27 cellular contexts compared by ENCODE assay signal in genomic region chr7:151866761-151867650, GRCh38. TPM values are rescaled to one million over a fixed set of nuclear protein-coding genes. Genes with fewer than 3 reads are reported as not detected.
A peak's percentile ranks its signal among the peaks of the same experiment; 100 is the strongest.
DNase-seq lines count a peak whose midpoint lies in the region; ATAC-seq, FAIRE-seq and TF ChIP-seq lines count a peak whose summit lies in the region.
"Had no signal": no experiment of that assay in that cellular context is flagged by ENCODE, and none has a peak within 500 bp of the region (broad histone marks: within the 10 kb centered on the region; RNA-seq: fewer than 3 reads in every experiment).

No MANE protein-coding gene starts in this region.

- no peaks in the 10 kb centered on the region for H3K79me2 ChIP-seq in mammary epithelial cell (ENCODE audit: insufficient read depth, low read length)

- no peaks in the 10 kb centered on the region for H4K20me1 ChIP-seq in mammary epithelial cell (ENCODE audit: insufficient read depth, low read length)

- intact Hi-C loops in breast epithelium (cut with DNase I; ENCODE audit: low total_unique reads), result no loop called here
- intact Hi-C loops in mammary epithelial cell (cut with micrococcal nuclease), result no loop called here
- intact Hi-C loops in lower lobe of right lung (cut with DNase I), result no loop called here
- intact Hi-C loops in upper lobe of right lung (cut with DNase I), result no loop called here

- H3K27ac ChIP-seq in breast epithelium (peak overlapping the region; percentile 13 to 73), mammary epithelial cell (ENCODE audit: insufficient read depth, low read depth, low read length) (no peak overlapping the region), lower lobe of right lung (peak overlapping the region; percentile 34), upper lobe of right lung (no peak overlapping the region)
- H3K27ac ChIP-seq: 22Rv1, BLaER1, PC-9 had no signal

- H3K4me3 ChIP-seq in breast epithelium (no peak overlapping the region), mammary epithelial cell (replicated peaks in 1 of 3; ENCODE audit: insufficient read depth in 1 of 3, low read depth in 2 of 3, low read length in 3 of 3) (no peak overlapping the region), lower lobe of right lung (no peak overlapping the region), upper lobe of right lung (no peak overlapping the region)
- H3K4me3 ChIP-seq: BLaER1, PC-9 had no signal

- H3K36me3 ChIP-seq in breast epithelium, result no peaks in the 10 kb centered on the region
- no peaks in the 10 kb centered on the region for H3K36me3 ChIP-seq in mammary epithelial cell (ENCODE audit: insufficient read depth, low read length)
- H3K36me3 ChIP-seq in lower lobe of right lung, result no peaks in the 10 kb centered on the region
- H3K36me3 ChIP-seq in upper lobe of right lung, result no peaks in the 10 kb centered on the region
- H3K36me3 ChIP-seq: BLaER1 had no signal

- H3K27ac Mint-ChIP-seq in brain, result peak overlapping the region in 3 of 5 experiments; percentile 34 to 67 (median 46)
- H3K27ac Mint-ChIP-seq: HFFc6 had no signal

- H2AFZ ChIP-seq in mammary epithelial cell (ENCODE audit: low read depth, low read length), result no peak overlapping the region
- H2AFZ ChIP-seq: PC-9 had no signal

- in situ Hi-C loops in mammary epithelial cell (cut with MboI; ENCODE audit: low sequenced_read_pairs in 2 of 2), result no loop called here

- ATAC-seq in lower lobe of right lung (no peak), upper lobe of right lung (peak; percentile 31), GM21367 (IDR thresholded peaks at IDR 0.05; ENCODE audit: unreplicated experiment) (no peak)

- no peaks in the 10 kb centered on the region for H3K27me3 Mint-ChIP-seq in brain
- H3K27me3 Mint-ChIP-seq: CD4-positive, alpha-beta memory T cell had no signal

- TF ChIP-seq CTCF in breast epithelium (IDR thresholded peaks at IDR 0.05) (no peak), mammary epithelial cell (conservative IDR thresholded peaks at IDR 0.05 in 1 of 2, IDR thresholded peaks at IDR 0.05 in 1 of 2; ENCODE audit: extremely low read depth in 1 of 2, insufficient read depth in 1 of 2, low read depth in 1 of 2, low read length in 2 of 2) (no peak), brain (conservative IDR thresholded peaks at IDR 0.05) (no peak), lower lobe of right lung (IDR thresholded peaks at IDR 0.05) (no peak), upper lobe of right lung (IDR thresholded peaks at IDR 0.05) (no peak)

- no peak overlapping the region for H3K4me2 ChIP-seq in mammary epithelial cell (ENCODE audit: insufficient read depth, low read depth, low read length)
- H3K4me2 ChIP-seq: BLaER1, PC-9 had no signal

- CTCF ChIA-PET in mammary epithelial cell (lab: Charles Lee; ENCODE audit: low non-redundant PET), result no interaction called here

- H3K4me1 ChIP-seq in breast epithelium (peaks cover 4 to 12% of the 10 kb centered on the region in 2 donors), mammary epithelial cell (ENCODE audit: insufficient read depth, low read length) (no peaks in the 10 kb centered on the region), lower lobe of right lung (peaks cover 39% of the 10 kb centered on the region), upper lobe of right lung (peaks cover 23% of the 10 kb centered on the region)
- H3K4me1 ChIP-seq: Caco-2 had no signal

- H3K36me3 Mint-ChIP-seq in brain, result no peaks in the 10 kb centered on the region

- no TSS peak for BruUV-seq in mammary epithelial cell (replicated peaks; lab: Mats Ljungman, UMichigan)

- H3K4me3 Mint-ChIP-seq in brain, result no peak overlapping the region
- H3K4me3 Mint-ChIP-seq: CD4-positive, alpha-beta memory T cell; H9; HFFc6 had no signal

- no peak for TF ChIP-seq POLR2A in breast epithelium (IDR thresholded peaks at IDR 0.05)
- no peak for TF ChIP-seq POLR2A in GM12891 (IDR thresholded peaks at IDR 0.05; ENCODE audit: low read depth, low read length)

- no peak for FAIRE-seq in GM12891 (lab: Jason Lieb, UNC)
- FAIRE-seq: HTR-8/SVneo had no signal

- 79% methylated on average over 12 of the region's 18 CpGs for WGBS in mammary epithelial cell (ENCODE audit: low coverage, missing lambda C conversion rate)

- no peak overlapping the region for H3K9ac ChIP-seq in mammary epithelial cell (ENCODE audit: insufficient read depth, low read length)
- H3K9ac ChIP-seq: BLaER1 had no signal

- H3K9me3 ChIP-seq in breast epithelium (no peaks in the 10 kb centered on the region), mammary epithelial cell (replicated peaks; ENCODE audit: insufficient read depth, low read length) (no peaks in the 10 kb centered on the region), lower lobe of right lung (no peaks in the 10 kb centered on the region), upper lobe of right lung (no peaks in the 10 kb centered on the region)
- H3K9me3 ChIP-seq: BLaER1, Caco-2 had no signal

- H3K9me3 Mint-ChIP-seq in brain, result peaks cover 0 to 3% (median 0%) of the 10 kb centered on the region in 5 experiments
- H3K9me3 Mint-ChIP-seq: CD4-positive, alpha-beta memory T cell; H9; HFFc6 had no signal

- dilution Hi-C loops in mammary epithelial cell (cut with HindIII; ENCODE audit: low sequenced_read_pairs), result no loop called here

- DNase-seq in breast epithelium (ENCODE audit: low spot score in 2 of 2) (no peak), mammary epithelial cell (no peak), lower lobe of right lung (no peak), upper lobe of right lung (peak; percentile 40), UCSD-AML1 (lab: John Stamatoyannopoulos, UW; ENCODE audit: unreplicated experiment) (no peak), GM12891 (ENCODE audit: insufficient read length, low spot score) (no peak)
- DNase-seq: ACHN; Caco-2; CD4-positive, alpha-beta memory T cell; DMS 273 treated with DMSO at 0.1 percent for 48 hours; DMS79 treated with DMSO at 0.1 percent for 48 hours; H9; HFFc6; IMR-90; NCI-H1105; NCI-H146; NCI-H226; NCI-H510A treated with DMSO at 0.1 percent for 48 hours; NCI-H748 treated with DMSO at 0.1 percent for 48 hours; PC-9; RPMI8226; SIG-M5 had no signal

- H3K4me1 Mint-ChIP-seq in brain, result peaks cover 37% of the 10 kb centered on the region

- H3K27me3 ChIP-seq in breast epithelium (no peaks in the 10 kb centered on the region), mammary epithelial cell (ENCODE audit: insufficient read depth, low read length) (no peaks in the 10 kb centered on the region), lower lobe of right lung (ENCODE audit: low read depth) (no peaks in the 10 kb centered on the region), upper lobe of right lung (no peaks in the 10 kb centered on the region)
- H3K27me3 ChIP-seq: BLaER1 had no signal

TF ChIP-seq in GM12891, 5 proteins besides CTCF, POLR2A, EP300 and RAD21:
- no peak for TF ChIP-seq TAF1 (IDR thresholded peaks at IDR 0.05; ENCODE audit: low read depth, low read length)
- TF ChIP-seq POLR2AphosphoS5 (IDR thresholded peaks at IDR 0.05; ENCODE audit: low read depth, low read length), result no peak
- TF ChIP-seq PAX5 (IDR thresholded peaks at IDR 0.05; ENCODE audit: insufficient read depth, low read length, severe bottlenecking), result no peak
- no peak for TF ChIP-seq SPI1 (IDR thresholded peaks at IDR 0.05; ENCODE audit: low read depth, low read length)
- no peak for TF ChIP-seq POU2F2 (IDR thresholded peaks at IDR 0.05; ENCODE audit: low read depth, low read length)

RNA-seq across cellular contexts. Expression of gene PRKAG2, which starts 9.9 kb away (rescaled TPM):
- total RNA-seq in breast epithelium (10 to 100 TPM; 32.3 to 56.6 (median 34.4) TPM), mammary epithelial cell (10 to 100 TPM; 30.3 to 37.1 TPM), lower lobe of right lung (35.4 TPM), upper lobe of right lung (35.6 TPM)
- polyA plus RNA-seq in mammary epithelial cell (30.2 TPM), brain (ENCODE audit: insufficient read depth, low read depth, low replicate concordance) (12.1 TPM)
- polyA minus RNA-seq in mammary epithelial cell, result 30.7 TPM
- 3.2 TPM for polyA plus RNA-seq in GM12891 (2012; ENCODE audit: low read depth, missing spikeins)

Comparison
In these comparisons a context has a peak if more than half of its experiments do, and no peak if none do; other contexts are left out.
1. H3K27ac ChIP-seq: peak in breast epithelium (2 of 2) and lower lobe of right lung (single experiment); none in mammary epithelial cell (single experiment) and upper lobe of right lung (single experiment).